21 cellular contexts compared by ENCODE assay signal in genomic region chr2:80715433-80715832, GRCh38.
A peak's percentile ranks its signal among the peaks of the same experiment; 100 is the strongest.
DNase-seq lines count a peak whose midpoint lies in the region; ATAC-seq and TF ChIP-seq lines count a peak whose summit lies in the region.
"Had no signal": no experiment of that assay in that cellular context is flagged by ENCODE, and none has a peak within 500 bp of the region (broad histone marks: within the 10 kb centered on the region; RNA-seq: fewer than 3 reads in every experiment).

No MANE protein-coding gene starts in this region.

- no peaks in the 10 kb centered on the region for H3K9me3 ChIP-seq in MM.1S (replicated peaks; ENCODE audit: insufficient read depth, low read length)
- no peaks in the 10 kb centered on the region for H3K9me3 ChIP-seq in ovary
- H3K9me3 ChIP-seq: BE2C, BLaER1 had no signal

- WGBS in ovary, 3 donors: 61 to 78% (median 68%) methylated on average over 1 of the region's 1 CpG

- TF ChIP-seq POLR2A in ovary (IDR thresholded peaks at IDR 0.05): no peak

- no peak overlapping the region for H3K4me3 Mint-ChIP-seq in GM23338
- H3K4me3 Mint-ChIP-seq: CD14-positive monocyte; CD4-positive, alpha-beta memory T cell; CD4-positive, CD25-positive, alpha-beta regulatory T cell; CD8-positive, alpha-beta memory T cell had no signal

- no peak overlapping the region for H3K4me2 ChIP-seq in GM23338
- H3K4me2 ChIP-seq in MM.1S (ENCODE audit: low read depth, low read length): peak overlapping the region; percentile 44; the same call in 1 of the 2 replicates
- H3K4me2 ChIP-seq: BLaER1 had no signal

- TF ChIP-seq EP300 in ovary (IDR thresholded peaks at IDR 0.05): no peak

- 0 out of 2 replicates have a peak, but pooled peaks cover 3% of the 10 kb centered on the region for H3K9me2 ChIP-seq in GM23338 (ENCODE audit: insufficient read depth)
- no peaks in the 10 kb centered on the region for H3K9me2 ChIP-seq in MM.1S (replicated peaks; ENCODE audit: insufficient read depth, low read length)

- H3K4me1 Mint-ChIP-seq in GM23338: no peaks in the 10 kb centered on the region
- H3K4me1 Mint-ChIP-seq: CD14-positive monocyte; CD4-positive, alpha-beta memory T cell; CD4-positive, CD25-positive, alpha-beta regulatory T cell; CD8-positive, alpha-beta memory T cell had no signal

- no peak overlapping the region for H3K27ac ChIP-seq in GM23338 (ENCODE audit: low read depth)
- H3K27ac ChIP-seq in MM.1S (ENCODE audit: low read length): peak overlapping the region; percentile 84
- H3K27ac ChIP-seq in ovary: no peak overlapping the region
- H3K27ac ChIP-seq: BLaER1 had no signal

- ATAC-seq in GM23338: no peak
- no peak for ATAC-seq in GM21515 (IDR thresholded peaks at IDR 0.05; ENCODE audit: unreplicated experiment)
- ATAC-seq: GM12878 had no signal

- DNase-seq in GM23338 (ENCODE audit: low spot score) (no peak), MM.1S (peak; percentile 80), DMS79 treated with DMSO at 0.1 percent for 48 hours (lab: John Stamatoyannopoulos, UW) (no peak), ovary (no peak)
- DNase-seq: 8988T; ACHN; BE2C; C1 segment of cervical spinal cord; CD4-positive, alpha-beta memory T cell; CD4-positive, CD25-positive, alpha-beta regulatory T cell; CD8-positive, alpha-beta memory T cell; COR-L47; DMS 273 treated with DMSO at 0.1 percent for 48 hours; DMS153; DMS53; DMS79; GF-D8 had no signal

- TF ChIP-seq CTCF in GM23338 (conservative IDR thresholded peaks at IDR 0.05; ENCODE audit: low read depth in 2 of 2): no peak
- TF ChIP-seq CTCF in MM.1S (IDR thresholded peaks at IDR 0.05; ENCODE audit: low read length): no peak
- no peak for TF ChIP-seq CTCF in ovary (IDR thresholded peaks at IDR 0.05)

- H3K27ac Mint-ChIP-seq in GM23338: no peak overlapping the region
- H3K27ac Mint-ChIP-seq: CD14-positive monocyte; CD4-positive, alpha-beta memory T cell; CD4-positive, CD25-positive, alpha-beta regulatory T cell had no signal

- no peaks in the 10 kb centered on the region for H3K9me3 Mint-ChIP-seq in GM23338

- H3K4me3 ChIP-seq in GM23338 (no peak overlapping the region), MM.1S (ENCODE audit: low read length) (no peak overlapping the region), ovary (no peak overlapping the region)
- H3K4me3 ChIP-seq: BLaER1, GM12878 had no signal

- H3K27me3 ChIP-seq in GM23338 (ENCODE audit: insufficient read depth) (no peaks in the 10 kb centered on the region), MM.1S (replicated peaks; ENCODE audit: insufficient read depth, low read length) (no peaks in the 10 kb centered on the region), ovary (no peaks in the 10 kb centered on the region)
- H3K27me3 ChIP-seq: BE2C, BLaER1 had no signal

- H2AFZ ChIP-seq in GM23338 (peak overlapping the region; percentile 57; the same call in 1 of the 2 replicates), MM.1S (ENCODE audit: low read length) (no peak overlapping the region)

- intact Hi-C loops in ovary (cut with DNase I): loop anchor here in 1 of 4 donors (5.0 kb wide), 1 partner anchor 1042 kb away; no protein-coding TSS in a partner anchor

- H3K4me1 ChIP-seq in GM23338 (ENCODE audit: insufficient read depth) (no peaks in the 10 kb centered on the region), MM.1S (ENCODE audit: low read length) (peaks cover 36% of the 10 kb centered on the region), ovary (ENCODE audit: insufficient read depth) (no peaks in the 10 kb centered on the region)
- H3K4me1 ChIP-seq: BE2C, BLaER1 had no signal

- H3F3A ChIP-seq in GM23338 (replicated peaks; ENCODE audit: low read depth) (no peaks in the 10 kb centered on the region), MM.1S (ENCODE audit: insufficient read depth, low read length) (peaks cover 21% of the 10 kb centered on the region)

- H3K36me3 ChIP-seq in GM23338 (ENCODE audit: insufficient read depth) (no peaks in the 10 kb centered on the region), MM.1S (replicated peaks; ENCODE audit: insufficient read depth, low read length) (no peaks in the 10 kb centered on the region), ovary (no peaks in the 10 kb centered on the region)
- H3K36me3 ChIP-seq: BE2C, BLaER1 had no signal

- peak overlapping the region; percentile 37; the same call in 1 of the 2 replicates for H3K9ac ChIP-seq in MM.1S (ENCODE audit: low read length)
- H3K9ac ChIP-seq: BLaER1 had no signal

- no peaks in the 10 kb centered on the region for H3K36me3 Mint-ChIP-seq in GM23338 (ENCODE audit: low read depth)
- H3K36me3 Mint-ChIP-seq: CD14-positive monocyte; CD4-positive, alpha-beta memory T cell; CD4-positive, CD25-positive, alpha-beta regulatory T cell; CD8-positive, alpha-beta memory T cell had no signal

- H3K27me3 Mint-ChIP-seq in GM23338 (ENCODE audit: insufficient read depth, low read depth, poor library complexity): no peaks in the 10 kb centered on the region
- H3K27me3 Mint-ChIP-seq: CD4-positive, alpha-beta memory T cell; CD4-positive, CD25-positive, alpha-beta regulatory T cell; CD8-positive, alpha-beta memory T cell had no signal

- no peaks in the 10 kb centered on the region for H4K20me1 ChIP-seq in GM23338 (replicated peaks; ENCODE audit: insufficient read depth)
- no peaks in the 10 kb centered on the region for H4K20me1 ChIP-seq in MM.1S (ENCODE audit: insufficient read depth, low read length)
- H4K20me1 ChIP-seq: BLaER1 had no signal

- H3K79me2 ChIP-seq in GM23338 (replicated peaks; ENCODE audit: insufficient read depth): no peaks in the 10 kb centered on the region
- H3K79me2 ChIP-seq in MM.1S (ENCODE audit: low read length): no peaks in the 10 kb centered on the region

TF ChIP-seq in GM23338, 12 proteins besides CTCF, POLR2A, EP300 and RAD21:
- no peak for TF ChIP-seq STAT1 (IDR thresholded peaks at IDR 0.05; ENCODE audit: unreplicated experiment)
- TF ChIP-seq POLR2AphosphoS5 (IDR thresholded peaks at IDR 0.05; ENCODE audit: low read depth): no peak
